11 cellular contexts compared by ENCODE assay signal in genomic region chr14:20667957-20668356, GRCh38. TPM values are rescaled to one million over a fixed set of nuclear protein-coding genes. Genes with fewer than 3 reads are reported as not detected.
A peak's percentile ranks its signal among the peaks of the same experiment; 100 is the strongest.
DNase-seq lines count a peak whose midpoint lies in the region; ATAC-seq and TF ChIP-seq lines count a peak whose summit lies in the region.
"Had no signal": no experiment of that assay in that cellular context is flagged by ENCODE, and none has a peak within 500 bp of the region (broad histone marks: within the 10 kb centered on the region; RNA-seq: fewer than 3 reads in every experiment).

No MANE protein-coding gene starts in this region.

- no peak for TF ChIP-seq CTCF in colonic mucosa (IDR thresholded peaks at IDR 0.05)

- no peaks in the 10 kb centered on the region for H3K4me1 ChIP-seq in colonic mucosa

- H3K9me3 Mint-ChIP-seq in activated T-helper 2 cell treated with anti-CD3 and anti-CD28 coated beads, Interferon-gamma antibody, Interleukin-2, Interleukin-4, amounts not matched to agents 10 μg/mL and 5 μg/mL and 100 μg/mL, durations not matched to agents 14 hours and 24 hours and 36 hours = peaks cover 5% of the 10 kb centered on the region

- no peak overlapping the region for H3K27ac ChIP-seq in colonic mucosa
- H3K27ac ChIP-seq: left ventricle myocardium inferior had no signal

- peaks cover 4% of the 10 kb centered on the region for H3K36me3 Mint-ChIP-seq in activated T-helper 2 cell treated with anti-CD3 and anti-CD28 coated beads, Interferon-gamma antibody, Interleukin-2, Interleukin-4, amounts not matched to agents 10 μg/mL and 5 μg/mL and 100 μg/mL, durations not matched to agents 14 hours and 24 hours and 36 hours (ENCODE audit: low read depth)

- DNase-seq in activated T-helper 2 cell treated with anti-CD3 and anti-CD28 coated beads, Interferon-gamma antibody, Interleukin-2, Interleukin-4, amounts not matched to agents 10 μg/mL and 5 μg/mL and 100 μg/mL, durations not matched to agents 14 hours and 24 hours and 36 hours (ENCODE audit: low spot score) = no peak
- DNase-seq in RKO (ENCODE audit: low spot score) (no peak), colonic mucosa (no peak), HuH-7.5 (ENCODE audit: low spot score) (no peak)
- DNase-seq in NK-92 treated with Interleukin-12 subunit alpha and Interleukin-12 subunit beta, amount 100 ng/mL, for 24 hours (lab: John Stamatoyannopoulos, UW) = no peak
- DNase-seq: effector memory CD4-positive, alpha-beta T cell; left ventricle myocardium inferior; NCI-H2107 had no signal

- intact Hi-C loops in activated T-helper 2 cell treated with anti-CD3 and anti-CD28 coated beads, Interferon-gamma antibody, Interleukin-2, Interleukin-4, amounts not matched to agents 10 μg/mL and 5 μg/mL and 100 μg/mL, durations not matched to agents 14 hours and 24 hours and 36 hours (cut with micrococcal nuclease) = loop anchor here (1.0 to 5.0 kb wide), 2 partner anchors 13 to 36 kb away; no protein-coding TSS in a partner anchor
- intact Hi-C loops in colonic mucosa (cut with DNase I) = no loop called here

- no peaks in the 10 kb centered on the region for H3K27me3 ChIP-seq in colonic mucosa

- H3K27me3 Mint-ChIP-seq in activated T-helper 2 cell treated with anti-CD3 and anti-CD28 coated beads, Interferon-gamma antibody, Interleukin-2, Interleukin-4, amounts not matched to agents 10 μg/mL and 5 μg/mL and 100 μg/mL, durations not matched to agents 14 hours and 24 hours and 36 hours (ENCODE audit: low read depth) = peaks cover 3% of the 10 kb centered on the region

- no peaks in the 10 kb centered on the region for H3K36me3 ChIP-seq in colonic mucosa
- H3K36me3 ChIP-seq: left ventricle myocardium inferior had no signal

- peak; percentile 81 for ATAC-seq in GM18502 (IDR thresholded peaks at IDR 0.05; ENCODE audit: poor library complexity, unreplicated experiment)
- peak; percentile 77 for ATAC-seq in GM19467 (IDR thresholded peaks at IDR 0.05; ENCODE audit: unreplicated experiment)
- ATAC-seq in HG03103 (IDR thresholded peaks at IDR 0.05; ENCODE audit: low read depth, unreplicated experiment) = peak; percentile 69

- H3K9ac ChIP-seq in colonic mucosa (ENCODE audit: low read depth in 2 of 2, low read length in 2 of 2) = no peak overlapping the region

- no peak overlapping the region for H3K4me3 ChIP-seq in colonic mucosa
- H3K4me3 ChIP-seq: left ventricle myocardium inferior had no signal

- H3K27ac Mint-ChIP-seq in activated T-helper 2 cell treated with anti-CD3 and anti-CD28 coated beads, Interferon-gamma antibody, Interleukin-2, Interleukin-4, amounts not matched to agents 10 μg/mL and 5 μg/mL and 100 μg/mL, durations not matched to agents 14 hours and 24 hours and 36 hours = peak overlapping the region; percentile 82

- H3K4me3 Mint-ChIP-seq in activated T-helper 2 cell treated with anti-CD3 and anti-CD28 coated beads, Interferon-gamma antibody, Interleukin-2, Interleukin-4, amounts not matched to agents 10 μg/mL and 5 μg/mL and 100 μg/mL, durations not matched to agents 14 hours and 24 hours and 36 hours (ENCODE audit: low read depth) = peak overlapping the region; percentile 27

- H3K9me3 ChIP-seq in colonic mucosa = no peaks in the 10 kb centered on the region
- H3K9me3 ChIP-seq: left ventricle myocardium inferior had no signal

- peaks cover 49% of the 10 kb centered on the region for H3K4me1 Mint-ChIP-seq in activated T-helper 2 cell treated with anti-CD3 and anti-CD28 coated beads, Interferon-gamma antibody, Interleukin-2, Interleukin-4, amounts not matched to agents 10 μg/mL and 5 μg/mL and 100 μg/mL, durations not matched to agents 14 hours and 24 hours and 36 hours (ENCODE audit: low read depth)

RNA-seq across cellular contexts. Expression of gene RNASE4, which starts 16.4 kb away (rescaled TPM):
- 0.73 and 1.1 TPM in 2 replicates for total RNA-seq in activated T-helper 2 cell treated with anti-CD3 and anti-CD28 coated beads, Interferon-gamma antibody, Interleukin-2, Interleukin-4, amounts not matched to agents 10 μg/mL and 5 μg/mL and 100 μg/mL, durations not matched to agents 14 hours and 24 hours and 36 hours
- total RNA-seq in colonic mucosa = 10 to 100 TPM; 41.5 to 94.7 TPM

RNA-seq across cellular contexts. Expression of gene ANG, which starts 20.6 kb away (rescaled TPM):
- 0.68 and 0.92 TPM in 2 replicates for total RNA-seq in activated T-helper 2 cell treated with anti-CD3 and anti-CD28 coated beads, Interferon-gamma antibody, Interleukin-2, Interleukin-4, amounts not matched to agents 10 μg/mL and 5 μg/mL and 100 μg/mL, durations not matched to agents 14 hours and 24 hours and 36 hours
- 10 to 100 TPM; 50.0 to 73.6 TPM for total RNA-seq in colonic mucosa

RNA-seq across cellular contexts. Expression of gene OR6S1, which starts 26.5 kb away (rescaled TPM):
- not detected in 2 replicates for total RNA-seq in activated T-helper 2 cell treated with anti-CD3 and anti-CD28 coated beads, Interferon-gamma antibody, Interleukin-2, Interleukin-4, amounts not matched to agents 10 μg/mL and 5 μg/mL and 100 μg/mL, durations not matched to agents 14 hours and 24 hours and 36 hours
- total RNA-seq in colonic mucosa = not detected
- total RNA-seq: left ventricle myocardium inferior had no signal

Comparison
In these comparisons a context has a peak if more than half of its experiments do, and no peak if none do; other contexts are left out.
1. RNA of gene RNASE4, which starts 16.4 kb away (total RNA-seq): 41.5 to 94.7 TPM in colonic mucosa; 0.73 to 1.1 TPM in activated T-helper 2 cell treated with anti-CD3 and anti-CD28 coated beads, Interferon-gamma antibody, Interleukin-2, Interleukin-4, amounts not matched to agents 10 μg/mL and 5 μg/mL and 100 μg/mL, durations not matched to agents 14 hours and 24 hours and 36 hours; every median in the first group is over 10 times any median in the second.
2. RNA of gene ANG, which starts 20.6 kb away (total RNA-seq): 50.0 to 73.6 TPM in colonic mucosa; 0.68 to 0.92 TPM in activated T-helper 2 cell treated with anti-CD3 and anti-CD28 coated beads, Interferon-gamma antibody, Interleukin-2, Interleukin-4, amounts not matched to agents 10 μg/mL and 5 μg/mL and 100 μg/mL, durations not matched to agents 14 hours and 24 hours and 36 hours; every median in the first group is over 10 times any median in the second.
3. Peak in every context shown above with its lines, with median percentiles within 50 percentile points of each other: ATAC-seq.